26 cellular contexts compared by ENCODE assay signal in genomic region chr7:24169077-24169624, GRCh38.
"Had no signal": no experiment of that assay in that cellular context is flagged by ENCODE, and none has a peak within 500 bp of the region (broad histone marks: within the 10 kb centered on the region; RNA-seq: fewer than 3 reads in every experiment).

No MANE protein-coding gene starts in this region.

- H3K27me3 ChIP-seq: adrenal gland, Peyer's patch, SJSA1 had no signal

- DNase-seq: activated CD4-positive, alpha-beta memory T cell treated with anti-CD3 and anti-CD28 coated beads for 36 hours; activated CD4-positive, alpha-beta T cell treated with anti-CD3 and anti-CD28 coated beads for 48 hours; activated CD4-positive, CD25-positive, alpha-beta regulatory T cell treated with anti-CD3 and anti-CD28 coated beads, Interleukin-2, amount 50 U/mL, for 72 hours; activated CD8-positive, alpha-beta memory T cell treated with anti-CD3 and anti-CD28 coated beads for 24 hours; activated gamma-delta T cell; activated naive CD4-positive, alpha-beta T cell treated with anti-CD3 and anti-CD28 coated beads for 36 hours; activated naive CD8-positive, alpha-beta T cell treated with anti-CD3 and anti-CD28 coated beads, Interleukin-2, amount 10 ng/mL, durations not matched to agents 7 days and 5 days; activated T-cell treated with anti-CD3 and anti-CD28 coated beads, Interleukin-2, amount 50 U/mL, for 48 hours; adrenal gland; anterior cingulate cortex; cerebellar nuclear complex; Kasumi-1; NCI-H1105 treated with DMSO at 0.1 percent for 48 hours; NCI-H1436 treated with DMSO at 0.1 percent for 48 hours; NCI-H187; NCI-H2081; NCI-H446; NCI-H524; Peyer's patch; Right ventricle myocardium superior; SW 1271 had no signal

- H3K36me3 ChIP-seq: adrenal gland, Peyer's patch, SJSA1 had no signal

- H3K9me3 ChIP-seq: adrenal gland, SJSA1 had no signal

- H3K4me3 ChIP-seq: adrenal gland, K562, Peyer's patch, SJSA1 had no signal

- ATAC-seq: activated T-helper 17 cell treated with anti-CD3 and anti-CD28 coated beads, Interleukin-2, amount 50 U/mL, for 72 hours; K562; WTC11 had no signal

- H3K4me1 ChIP-seq: adrenal gland, SJSA1 had no signal

- H3K27ac ChIP-seq: adrenal gland, Peyer's patch, RWPE1, SJSA1 had no signal
